Comparison of ENCODE assay signal across 3 cellular contexts in genomic region chr18:60668583-60668982, GRCh38.
TF ChIP-seq lines count a peak whose summit lies in the region.

No MANE protein-coding gene starts in this region.

TF ChIP-seq in SK-N-SH, 30 proteins besides CTCF, POLR2A, EP300 and RAD21 (continued from another document):
- no peak for TF ChIP-seq USF2 (IDR thresholded peaks at IDR 0.05; ENCODE audit: borderline replicate concordance, low read depth, low read length)
- TF ChIP-seq TAF1 (IDR thresholded peaks at IDR 0.05; ENCODE audit: borderline replicate concordance, low read depth, low read length): no peak
- TF ChIP-seq FOXM1 (IDR thresholded peaks at IDR 0.05; ENCODE audit: low read depth): no peak
- no peak for TF ChIP-seq SMC3 (IDR thresholded peaks at IDR 0.05; ENCODE audit: low read depth, low read length)
- no peak for TF ChIP-seq ELF1 (IDR thresholded peaks at IDR 0.05)

TF ChIP-seq in SK-N-SH treated with all-trans-retinoic acid at 6 μM for 48 hours, 23 proteins besides CTCF, POLR2A, EP300 and RAD21 (continued from another document):
- TF ChIP-seq, protein P1, sequence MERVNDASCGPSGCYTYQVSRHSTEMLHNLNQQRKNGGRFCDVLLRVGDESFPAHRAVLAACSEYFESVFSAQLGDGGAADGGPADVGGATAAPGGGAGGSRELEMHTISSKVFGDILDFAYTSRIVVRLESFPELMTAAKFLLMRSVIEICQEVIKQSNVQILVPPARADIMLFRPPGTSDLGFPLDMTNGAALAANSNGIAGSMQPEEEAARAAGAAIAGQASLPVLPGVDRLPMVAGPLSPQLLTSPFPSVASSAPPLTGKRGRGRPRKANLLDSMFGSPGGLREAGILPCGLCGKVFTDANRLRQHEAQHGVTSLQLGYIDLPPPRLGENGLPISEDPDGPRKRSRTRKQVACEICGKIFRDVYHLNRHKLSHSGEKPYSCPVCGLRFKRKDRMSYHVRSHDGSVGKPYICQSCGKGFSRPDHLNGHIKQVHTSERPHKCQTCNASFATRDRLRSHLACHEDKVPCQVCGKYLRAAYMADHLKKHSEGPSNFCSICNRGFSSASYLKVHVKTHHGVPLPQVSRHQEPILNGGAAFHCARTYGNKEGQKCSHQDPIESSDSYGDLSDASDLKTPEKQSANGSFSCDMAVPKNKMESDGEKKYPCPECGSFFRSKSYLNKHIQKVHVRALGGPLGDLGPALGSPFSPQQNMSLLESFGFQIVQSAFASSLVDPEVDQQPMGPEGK (CRISPR knock-in tag; IDR thresholded peaks at IDR 0.05; ENCODE audit: borderline replicate concordance): no peak
- TF ChIP-seq TSHZ2 (CRISPR knock-in tag; IDR thresholded peaks at IDR 0.05) (no peak), ISL1 (CRISPR knock-in tag; IDR thresholded peaks at IDR 0.05) (no peak), ZFP30 (CRISPR knock-in tag; IDR thresholded peaks at IDR 0.05) (no peak), SNAI2 (CRISPR knock-in tag; IDR thresholded peaks at IDR 0.05) (no peak), ZNF8 (CRISPR knock-in tag; IDR thresholded peaks at IDR 0.05) (no peak), CSDC2 (CRISPR knock-in tag; IDR thresholded peaks at IDR 0.05) (no peak), ZC3H10 (CRISPR knock-in tag; IDR thresholded peaks at IDR 0.05) (no peak), GLIS3 (CRISPR knock-in tag; IDR thresholded peaks at IDR 0.05) (no peak), CSRNP3 (CRISPR knock-in tag; IDR thresholded peaks at IDR 0.05) (no peak), ZFP3 (CRISPR knock-in tag; IDR thresholded peaks at IDR 0.05) (no peak)
- TF ChIP-seq, protein P2, sequence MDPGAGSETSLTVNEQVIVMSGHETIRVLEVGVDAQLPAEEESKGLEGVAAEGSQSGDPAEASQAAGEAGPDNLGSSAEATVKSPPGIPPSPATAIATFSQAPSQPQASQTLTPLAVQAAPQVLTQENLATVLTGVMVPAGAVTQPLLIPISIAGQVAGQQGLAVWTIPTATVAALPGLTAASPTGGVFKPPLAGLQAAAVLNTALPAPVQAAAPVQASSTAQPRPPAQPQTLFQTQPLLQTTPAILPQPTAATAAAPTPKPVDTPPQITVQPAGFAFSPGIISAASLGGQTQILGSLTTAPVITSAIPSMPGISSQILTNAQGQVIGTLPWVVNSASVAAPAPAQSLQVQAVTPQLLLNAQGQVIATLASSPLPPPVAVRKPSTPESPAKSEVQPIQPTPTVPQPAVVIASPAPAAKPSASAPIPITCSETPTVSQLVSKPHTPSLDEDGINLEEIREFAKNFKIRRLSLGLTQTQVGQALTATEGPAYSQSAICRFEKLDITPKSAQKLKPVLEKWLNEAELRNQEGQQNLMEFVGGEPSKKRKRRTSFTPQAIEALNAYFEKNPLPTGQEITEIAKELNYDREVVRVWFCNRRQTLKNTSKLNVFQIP (CRISPR knock-in tag; IDR thresholded peaks at IDR 0.05; ENCODE audit: borderline replicate concordance, low read depth): no peak

TF ChIP-seq in GM12878, 131 proteins besides CTCF, POLR2A, EP300 and RAD21 (continued from another document):
- TF ChIP-seq ZBTB40 (IDR thresholded peaks at IDR 0.05; ENCODE audit: borderline replicate concordance): no peak
- TF ChIP-seq RELA (IDR thresholded peaks at IDR 0.05; ENCODE audit: borderline replicate concordance, partially characterized antibody): no peak
- no peak for TF ChIP-seq PAX5 (IDR thresholded peaks at IDR 0.05; ENCODE audit: borderline replicate concordance, low read depth, low read length)
- TF ChIP-seq BRCA1 (IDR thresholded peaks at IDR 0.05; ENCODE audit: low read depth, low read length): no peak
- TF ChIP-seq ZBED1 (IDR thresholded peaks at IDR 0.05; ENCODE audit: borderline replicate concordance): no peak
- TF ChIP-seq, protein P3, sequence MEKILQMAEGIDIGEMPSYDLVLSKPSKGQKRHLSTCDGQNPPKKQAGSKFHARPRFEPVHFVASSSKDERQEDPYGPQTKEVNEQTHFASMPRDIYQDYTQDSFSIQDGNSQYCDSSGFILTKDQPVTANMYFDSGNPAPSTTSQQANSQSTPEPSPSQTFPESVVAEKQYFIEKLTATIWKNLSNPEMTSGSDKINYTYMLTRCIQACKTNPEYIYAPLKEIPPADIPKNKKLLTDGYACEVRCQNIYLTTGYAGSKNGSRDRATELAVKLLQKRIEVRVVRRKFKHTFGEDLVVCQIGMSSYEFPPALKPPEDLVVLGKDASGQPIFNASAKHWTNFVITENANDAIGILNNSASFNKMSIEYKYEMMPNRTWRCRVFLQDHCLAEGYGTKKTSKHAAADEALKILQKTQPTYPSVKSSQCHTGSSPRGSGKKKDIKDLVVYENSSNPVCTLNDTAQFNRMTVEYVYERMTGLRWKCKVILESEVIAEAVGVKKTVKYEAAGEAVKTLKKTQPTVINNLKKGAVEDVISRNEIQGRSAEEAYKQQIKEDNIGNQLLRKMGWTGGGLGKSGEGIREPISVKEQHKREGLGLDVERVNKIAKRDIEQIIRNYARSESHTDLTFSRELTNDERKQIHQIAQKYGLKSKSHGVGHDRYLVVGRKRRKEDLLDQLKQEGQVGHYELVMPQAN (conservative IDR thresholded peaks at IDR 0.05): no peak
- TF ChIP-seq SMAD5 (IDR thresholded peaks at IDR 0.05; ENCODE audit: low read depth): no peak
- no peak for TF ChIP-seq MXI1 (IDR thresholded peaks at IDR 0.05; ENCODE audit: low read depth, low read length)
